10 cellular contexts compared by ENCODE assay signal in genomic region chr16:3963203-3963602, GRCh38.
DNase-seq lines count a peak whose midpoint lies in the region; ATAC-seq and TF ChIP-seq lines count a peak whose summit lies in the region.
"Had no signal": no experiment of that assay in that cellular context is flagged by ENCODE, and none has a peak within 500 bp of the region (broad histone marks: within the 10 kb centered on the region; RNA-seq: fewer than 3 reads in every experiment).

No MANE protein-coding gene starts in this region.

- peak overlapping the region; percentile 10 for H3K27ac Mint-ChIP-seq in activated naive CD8-positive, alpha-beta T cell treated with anti-CD3 and anti-CD28 coated beads, Interleukin-2, amount 10 ng/mL, durations not matched to agents 7 days and 5 days
- no peak overlapping the region for H3K27ac Mint-ChIP-seq in neural progenitor cell

- intact Hi-C loops in ascending aorta (cut with DNase I) = no loop called here

- H3K4me3 Mint-ChIP-seq in activated naive CD8-positive, alpha-beta T cell treated with anti-CD3 and anti-CD28 coated beads, Interleukin-2, amount 10 ng/mL, durations not matched to agents 7 days and 5 days = no peak overlapping the region
- peak overlapping the region; percentile 6 for H3K4me3 Mint-ChIP-seq in neural progenitor cell

- TF ChIP-seq EP300 in suprapubic skin (IDR thresholded peaks at IDR 0.05) = no peak

- no peaks in the 10 kb centered on the region for H4K20me1 ChIP-seq in neural progenitor cell (ENCODE audit: low read depth)

- H3K36me3 Mint-ChIP-seq in activated naive CD8-positive, alpha-beta T cell treated with anti-CD3 and anti-CD28 coated beads, Interleukin-2, amount 10 ng/mL, durations not matched to agents 7 days and 5 days = peaks cover 11% of the 10 kb centered on the region
- peaks cover 19% of the 10 kb centered on the region for H3K36me3 Mint-ChIP-seq in neural progenitor cell

- no peaks in the 10 kb centered on the region for H3K79me2 ChIP-seq in neural progenitor cell (ENCODE audit: low read depth)

- H3K4me2 ChIP-seq in neural progenitor cell = no peak overlapping the region
- H3K4me2 ChIP-seq: smooth muscle cell had no signal

- H3K4me3 ChIP-seq in neural progenitor cell (no peak overlapping the region), Peyer's patch (no peak overlapping the region), suprapubic skin (no peak overlapping the region), ascending aorta (no peak overlapping the region)
- H3K4me3 ChIP-seq: smooth muscle cell had no signal

- H3K4me1 Mint-ChIP-seq in activated naive CD8-positive, alpha-beta T cell treated with anti-CD3 and anti-CD28 coated beads, Interleukin-2, amount 10 ng/mL, durations not matched to agents 7 days and 5 days = peaks cover 15% of the 10 kb centered on the region
- peaks cover 18% of the 10 kb centered on the region for H3K4me1 Mint-ChIP-seq in neural progenitor cell

- H3K27ac ChIP-seq in neural progenitor cell (no peak overlapping the region), Peyer's patch (no peak overlapping the region), suprapubic skin (no peak overlapping the region), ascending aorta (no peak overlapping the region)

- peaks cover 4% of the 10 kb centered on the region for H3K27me3 Mint-ChIP-seq in activated naive CD8-positive, alpha-beta T cell treated with anti-CD3 and anti-CD28 coated beads, Interleukin-2, amount 10 ng/mL, durations not matched to agents 7 days and 5 days
- peaks cover 6% of the 10 kb centered on the region for H3K27me3 Mint-ChIP-seq in neural progenitor cell (ENCODE audit: insufficient read depth, low read depth)

- no peaks in the 10 kb centered on the region for H3K9me3 Mint-ChIP-seq in activated naive CD8-positive, alpha-beta T cell treated with anti-CD3 and anti-CD28 coated beads, Interleukin-2, amount 10 ng/mL, durations not matched to agents 7 days and 5 days
- H3K9me3 Mint-ChIP-seq in neural progenitor cell = peaks cover 4% of the 10 kb centered on the region

- TF ChIP-seq CTCF in neural progenitor cell (IDR thresholded peaks at IDR 0.05) (no peak), Peyer's patch (IDR thresholded peaks at IDR 0.05) (no peak), suprapubic skin (IDR thresholded peaks at IDR 0.05) (no peak), ascending aorta (IDR thresholded peaks at IDR 0.05) (no peak)

- TF ChIP-seq POLR2A in Peyer's patch (IDR thresholded peaks at IDR 0.05) (no peak), suprapubic skin (IDR thresholded peaks at IDR 0.05) (no peak)

- ATAC-seq in activated naive CD8-positive, alpha-beta T cell treated with anti-CD3 and anti-CD28 coated beads, Interleukin-2, amount 10 ng/mL, durations not matched to agents 7 days and 5 days (ENCODE audit: low read depth) = peak; percentile 13

- H3K4me1 ChIP-seq in neural progenitor cell (no peaks in the 10 kb centered on the region), Peyer's patch (peaks cover 0 to 11% (median 0%) of the 10 kb centered on the region in 4 donors), suprapubic skin (peaks cover 24% of the 10 kb centered on the region), ascending aorta (peaks cover 0 to 14% of the 10 kb centered on the region in 2 donors)

- H3K9me3 ChIP-seq in neural progenitor cell (ENCODE audit: low read depth) (no peaks in the 10 kb centered on the region), Peyer's patch (no peaks in the 10 kb centered on the region), suprapubic skin (no peaks in the 10 kb centered on the region), ascending aorta (no peaks in the 10 kb centered on the region)

- POLR2A ChIA-PET in activated naive CD8-positive, alpha-beta T cell treated with anti-CD3 and anti-CD28 coated beads, Interleukin-2, amount 10 ng/mL, durations not matched to agents 7 days and 5 days (lab: Charles Lee) = no interaction called here

- H3F3A ChIP-seq in neural progenitor cell (ENCODE audit: low read depth) = no peaks in the 10 kb centered on the region

- H2AFZ ChIP-seq in neural progenitor cell (replicated peaks) = no peak overlapping the region

- H3K27me3 ChIP-seq in neural progenitor cell (no peaks in the 10 kb centered on the region), Peyer's patch (no peaks in the 10 kb centered on the region), suprapubic skin (no peaks in the 10 kb centered on the region), ascending aorta (no peaks in the 10 kb centered on the region)

- WGBS in suprapubic skin = 30% methylated on average over 17 of the region's 17 CpGs

- no peak overlapping the region for H3K9ac ChIP-seq in neural progenitor cell

- peak; percentile 8 for DNase-seq in D341Med (ENCODE audit: low spot score)
- peak; percentile 24 for DNase-seq in RPMI8226
- no peak for DNase-seq in activated naive CD8-positive, alpha-beta T cell treated with anti-CD3 and anti-CD28 coated beads, Interleukin-2, amount 10 ng/mL, durations not matched to agents 7 days and 5 days
- DNase-seq in neural progenitor cell (ENCODE audit: low spot score) = no peak
- no peak for DNase-seq in Peyer's patch
- no peak for DNase-seq in suprapubic skin (ENCODE audit: low spot score in 2 of 2)
- no peak for DNase-seq in kidney tubule cell (ENCODE audit: low spot score)
- no peak for DNase-seq in ascending aorta (ENCODE audit: low spot score in 2 of 2)
- DNase-seq: NCI-H1105 treated with DMSO at 0.1 percent for 48 hours had no signal

- H3K36me3 ChIP-seq in neural progenitor cell = no peaks in the 10 kb centered on the region
- peaks cover 0 to 14% (median 0%) of the 10 kb centered on the region in 3 donors for H3K36me3 ChIP-seq in Peyer's patch
- peaks cover 22% of the 10 kb centered on the region for H3K36me3 ChIP-seq in suprapubic skin
- peaks cover 9 to 15% of the 10 kb centered on the region in 2 donors for H3K36me3 ChIP-seq in ascending aorta

Comparison
In these comparisons a context has a peak if more than half of its experiments do, and no peak if none do; other contexts are left out.
1. DNase-seq: peak in D341Med (single experiment) and RPMI8226 (single experiment); none in activated naive CD8-positive, alpha-beta T cell treated with anti-CD3 and anti-CD28 coated beads, Interleukin-2, amount 10 ng/mL, durations not matched to agents 7 days and 5 days (single experiment), neural progenitor cell (single experiment), Peyer's patch (0 of 3), suprapubic skin (0 of 2), kidney tubule cell (single experiment) and ascending aorta (0 of 2).